In the genomic region with DNA sequence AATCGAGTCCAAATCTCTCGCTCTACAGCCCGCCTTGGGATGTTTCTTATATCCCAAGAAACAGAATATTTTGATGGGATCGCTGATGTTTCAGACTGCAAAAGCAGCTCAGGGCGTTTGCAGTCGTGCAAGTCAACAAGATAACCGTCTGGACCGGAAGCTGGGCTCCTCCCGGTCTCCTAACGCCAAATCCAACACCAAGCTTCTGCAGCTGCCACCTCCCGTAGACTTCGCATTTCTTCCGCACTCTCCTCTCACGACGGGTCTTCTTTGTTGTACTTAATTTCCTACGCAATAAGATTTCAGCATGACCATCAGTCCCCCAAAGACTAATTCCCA, we compare ENCODE assay signal across 8 cellular contexts. TPM values are rescaled to one million over a fixed set of nuclear protein-coding genes. Genes with fewer than 3 reads are reported as not detected.
DNase-seq lines count a peak whose midpoint lies in the region; ATAC-seq, FAIRE-seq and TF ChIP-seq lines count a peak whose summit lies in the region.
"Not testable (repeated sequence)": the region's sequence is repeated elsewhere in the genome, so short reads cannot be mapped to it uniquely, and the experiment has no call there.

No MANE protein-coding gene starts in this region.

- H3K4me1 ChIP-seq in SJSA1 (replicated peaks); K562 (replicated peaks in 1 of 2; ENCODE audit: control insufficient read depth in 2 of 2, insufficient read depth in 2 of 2, low read length in 2 of 2); naive thymus-derived CD4-positive, alpha-beta T cell (ENCODE audit: control insufficient read depth in 2 of 2, insufficient read depth in 2 of 2, low read length in 2 of 2): not testable (repeated sequence)

- BruUV-seq in K562 (replicated peaks; lab: Mats Ljungman, UMichigan): TSS peak; percentile 93

- POLR2A ChIA-PET in K562 (lab: Yijun Ruan, JAX); naive thymus-derived CD4-positive, alpha-beta T cell (lab: Charles Lee): not testable (repeated sequence)

- peaks cover 44% of the 10 kb centered on the region for H3K79me2 ChIP-seq in K562 (ENCODE audit: control insufficient read depth, insufficient read depth, low read length)

- not testable (repeated sequence) for TF ChIP-seq CTCF in GM12865 (IDR thresholded peaks at IDR 0.05; ENCODE audit: insufficient read depth, low read depth, low read length, missing control alignments); K562 (IDR thresholded peaks at IDR 0.05 in 2 of 3, conservative IDR thresholded peaks at IDR 0.05 in 1 of 3; ENCODE audit: insufficient read depth in 2 of 3, low read depth in 1 of 3, low read length in 3 of 3)

- H3K9me1 ChIP-seq in K562 (ENCODE audit: control insufficient read depth, insufficient read depth, low read length): not testable (repeated sequence)

- ATAC-seq in GM21717 (IDR thresholded peaks at IDR 0.05; ENCODE audit: unreplicated experiment): peak; percentile 13
- peak; percentile 18 for ATAC-seq in HG03159 (IDR thresholded peaks at IDR 0.05; ENCODE audit: unreplicated experiment)
- peak; percentile 63 for ATAC-seq in K562
- ATAC-seq in Right ventricle myocardium superior (ENCODE audit: poor library complexity): peak; percentile 87
- peak; percentile 8 for ATAC-seq in naive thymus-derived CD4-positive, alpha-beta T cell

- not testable (repeated sequence) for H3K36me3 ChIP-seq in SJSA1; K562 (ENCODE audit: control insufficient read depth, insufficient read depth, low read length); naive thymus-derived CD4-positive, alpha-beta T cell (ENCODE audit: control insufficient read depth in 2 of 3, insufficient read depth in 3 of 3, low read length in 3 of 3)

- 0% methylated on average over 11 of the region's 16 CpGs for WGBS in K562 (ENCODE audit: insufficient coverage, low coverage, missing lambda C conversion rate)

- not testable (repeated sequence) for TF ChIP-seq RAD21 in K562 (CRISPR knock-in tag; conservative IDR thresholded peaks at IDR 0.05 in 1 of 2, IDR thresholded peaks at IDR 0.05 in 1 of 2)

- not testable (repeated sequence) for H3K9me3 ChIP-seq in SJSA1 (replicated peaks); K562 (replicated peaks; ENCODE audit: control insufficient read depth, insufficient read depth, low read depth, low read length); naive thymus-derived CD4-positive, alpha-beta T cell (ENCODE audit: control insufficient read depth in 2 of 3, low read length in 3 of 3)

- peak overlapping the region; percentile 80 for H3K4me2 ChIP-seq in K562 (ENCODE audit: insufficient read depth, low read length)

- intact Hi-C loops in K562 (cut with micrococcal nuclease); Right ventricle myocardium superior (cut with DNase I); naive thymus-derived CD4-positive, alpha-beta T cell (cut with micrococcal nuclease): not testable (repeated sequence)

- H3K4me3 ChIP-seq in GM12865 (ENCODE audit: low read depth, low read length) (peak overlapping the region; percentile 68), SJSA1 (peak overlapping the region; percentile 51), K562 (peak overlapping the region; percentile 66)
- H3K4me3 ChIP-seq in naive thymus-derived CD4-positive, alpha-beta T cell (ENCODE audit: low read length): peak overlapping the region; percentile 92

- H3K27ac ChIP-seq in SJSA1: peak overlapping the region; percentile 98
- peak overlapping the region; percentile 91 for H3K27ac ChIP-seq in K562 (ENCODE audit: extremely low read depth, low read depth, low read length)
- peak overlapping the region; percentile 75 for H3K27ac ChIP-seq in naive thymus-derived CD4-positive, alpha-beta T cell (ENCODE audit: low read depth, low read length)
- H3K27ac ChIP-seq in substantia nigra (ENCODE audit: low read depth, low read length, poor library complexity, severe bottlenecking): peak overlapping the region; percentile 66

- TF ChIP-seq EP300 in K562 (IDR thresholded peaks at IDR 0.05; ENCODE audit: low read length): not testable (repeated sequence)

- H3K9ac ChIP-seq in K562 (ENCODE audit: insufficient read depth in 1 of 2, low read depth in 2 of 2, low read length in 2 of 2): peak overlapping the region; percentile 81 to 94; a peak in 3 of 4 replicates

- H3K4me3 Mint-ChIP-seq in naive thymus-derived CD4-positive, alpha-beta T cell: peak overlapping the region; percentile 89 to 99 (median 96)

- H3K36me3 Mint-ChIP-seq in naive thymus-derived CD4-positive, alpha-beta T cell: peaks cover 0 to 11% (median 0%) of the 10 kb centered on the region in 5 donors

- FAIRE-seq in K562 (lab: Jason Lieb, UNC): not testable (repeated sequence)

- not testable (repeated sequence) for H3K27me3 Mint-ChIP-seq in naive thymus-derived CD4-positive, alpha-beta T cell

- DNase-seq in GM12865 (ENCODE audit: low read depth); SJSA1 (ENCODE audit: low read depth in 1 of 2, low spot score in 2 of 2); K562 (ENCODE audit: extremely low read depth in 1 of 4, low spot score in 3 of 4); substantia nigra (lab: John Stamatoyannopoulos, UW): not testable (repeated sequence)
- peak; percentile 68 for DNase-seq in Right ventricle myocardium superior
- DNase-seq in naive thymus-derived CD4-positive, alpha-beta T cell: peak in 1 of 9 donors; percentile 45

- not testable (repeated sequence) for H3K27me3 ChIP-seq in SJSA1 (replicated peaks); K562 (ENCODE audit: control insufficient read depth in 2 of 2, insufficient read depth in 2 of 2, low read length in 2 of 2); naive thymus-derived CD4-positive, alpha-beta T cell (ENCODE audit: control insufficient read depth in 2 of 2, insufficient read depth in 2 of 2, low read length in 2 of 2)

- in situ Hi-C loops in K562 (cut with MboI): not testable (repeated sequence)

- TF ChIP-seq POLR2A in K562 (conservative IDR thresholded peaks at IDR 0.05): not testable (repeated sequence)

- CTCF ChIA-PET in K562 (lab: Yijun Ruan, JAX; ENCODE audit: low intra/inter-chr PET ratio); naive thymus-derived CD4-positive, alpha-beta T cell (lab: Charles Lee): not testable (repeated sequence)

- H3K27ac Mint-ChIP-seq in naive thymus-derived CD4-positive, alpha-beta T cell: peak overlapping the region; percentile 86 to 99 (median 95)

- peak overlapping the region; percentile 86 for H2AFZ ChIP-seq in K562 (ENCODE audit: low read depth, low read length)

- peaks cover 9 to 20% (median 16%) of the 10 kb centered on the region in 7 donors for H3K4me1 Mint-ChIP-seq in naive thymus-derived CD4-positive, alpha-beta T cell

- H3K9me3 Mint-ChIP-seq in naive thymus-derived CD4-positive, alpha-beta T cell: not testable (repeated sequence)

- not testable (repeated sequence) for H4K20me1 ChIP-seq in K562 (replicated peaks; ENCODE audit: control insufficient read depth, insufficient read depth, low read length)

RNA-seq across cellular contexts. Expression of gene ARHGAP11A, which starts 0.6 kb away (rescaled TPM):
- total RNA-seq in SJSA1 (2014; rRNA removed; shearing (Covaris generic)): 68.8 and 97.8 TPM in 2 replicates
- total RNA-seq in K562 (2011; cell fraction: chromatin; rRNA removed; ENCODE audit: low replicate concordance): 13.8 and 84.9 TPM in 2 replicates
- 10.0 and 17.0 TPM in 2 replicates for total RNA-seq in K562 (2011; cell fraction: nucleolus; rRNA removed)
- 27.4 and 31.5 TPM in 2 replicates for total RNA-seq in K562 (2011; cell fraction: nucleoplasm; rRNA removed)
- total RNA-seq in K562 (2014; rRNA removed): 39.0 and 40.5 TPM in 2 replicates
- 68.9 and 89.7 TPM in 2 replicates for total RNA-seq in K562 (2014; rRNA removed; fragmentation: Illumina TruSeq; extraction: Trizol)
- 61.1 and 61.5 TPM in 2 replicates for total RNA-seq in K562 (2015; rRNA removed; fragmentation: Illumina TruSeq; extraction: Trizol)
- 68.4 and 92.5 TPM in 2 replicates for total RNA-seq in K562 (2021)
- 36.9 and 49.8 TPM in 2 replicates for polyA plus RNA-seq in K562 (2011; rRNA removed)
- 7.7 and 14.0 TPM in 2 replicates for polyA plus RNA-seq in K562 (2011; cell fraction: cytosol; rRNA removed)
- 17.3 and 17.5 TPM in 2 replicates for polyA plus RNA-seq in K562 (2011; cell fraction: nucleus; rRNA removed)
- 31.7 and 61.7 TPM in 2 replicates for polyA plus RNA-seq in K562 (2012)
- 76.8 and 81.3 TPM in 2 replicates for polyA plus RNA-seq in K562 (2014; fragmentation: Illumina TruSeq; extraction: Trizol)
- 10 to 100 TPM; 17.5 to 21.0 TPM for polyA plus RNA-seq in K562 (2014; fragmentation: Nextera tagmentation; extraction: Ambion mirVana)
- polyA plus RNA-seq in K562 (2014; rRNA removed): 50.2 and 66.6 TPM in 2 replicates
- 42.8 and 58.4 TPM in 2 replicates for polyA minus RNA-seq in K562 (2011; rRNA and poly(A)+ RNA removed)
- polyA minus RNA-seq in K562 (2011; cell fraction: cytosol; rRNA and poly(A)+ RNA removed): 20.0 and 23.5 TPM in 2 replicates
- 16.2 and 27.1 TPM in 2 replicates for polyA minus RNA-seq in K562 (2011; cell fraction: nucleus; rRNA and poly(A)+ RNA removed)
- total RNA-seq in Right ventricle myocardium superior: 1.5 TPM
- 100 to 1,000 TPM in 1 of 5 experiments, 1 to 10 TPM in 4; 5.0 to 101 (median 5.9) TPM for total RNA-seq in naive thymus-derived CD4-positive, alpha-beta T cell
- polyA plus RNA-seq in naive thymus-derived CD4-positive, alpha-beta T cell: 1 to 10 TPM; 2.1 to 2.3 TPM

RNA-seq across cellular contexts. Expression of gene GOLGA8N, which starts 21.4 kb away (rescaled TPM):
- total RNA-seq in SJSA1 (2014; rRNA removed; shearing (Covaris generic)): 1.9 and 2.5 TPM in 2 replicates
- total RNA-seq in K562 (2011; cell fraction: chromatin; rRNA removed; ENCODE audit: low replicate concordance): 1.8 and 2.2 TPM in 2 replicates
- 3.3 and 3.8 TPM in 2 replicates for total RNA-seq in K562 (2011; cell fraction: nucleolus; rRNA removed)
- total RNA-seq in K562 (2011; cell fraction: nucleoplasm; rRNA removed): 0.92 and 1.1 TPM in 2 replicates
- total RNA-seq in K562 (2014; rRNA removed) (0.08 and 4.5 TPM in 2 replicates), K562 (2014; rRNA removed; fragmentation: Illumina TruSeq; extraction: Trizol) (0.35 and 0.36 TPM in 2 replicates), K562 (2015; rRNA removed; fragmentation: Illumina TruSeq; extraction: Trizol) (0.23 and 0.25 TPM in 2 replicates), K562 (2021) (0.24 and 0.60 TPM in 2 replicates), Right ventricle myocardium superior (7.4 TPM)
- polyA plus RNA-seq in K562 (2011; rRNA removed) (0.17 and 0.37 TPM in 2 replicates), K562 (2014; fragmentation: Illumina TruSeq; extraction: Trizol) (0.24 and 0.26 TPM in 2 replicates), K562 (2014; fragmentation: Nextera tagmentation; extraction: Ambion mirVana) (under 1 TPM; 0.01 to 0.04 TPM), K562 (2014; rRNA removed) (0.12 and 0.17 TPM in 2 replicates)
- polyA plus RNA-seq in K562 (2011; cell fraction: cytosol; rRNA removed): 0.01 and 0.10 TPM in 2 replicates
- 0.57 and 2.5 TPM in 2 replicates for polyA plus RNA-seq in K562 (2011; cell fraction: nucleus; rRNA removed)
- polyA plus RNA-seq in K562 (2012): 1.1 and 1.6 TPM in 2 replicates
- polyA minus RNA-seq in K562 (2011; rRNA and poly(A)+ RNA removed): 0.07 and 0.36 TPM in 2 replicates
- not detected in 2 replicates for polyA minus RNA-seq in K562 (2011; cell fraction: cytosol; rRNA and poly(A)+ RNA removed)
- 0.13 and 0.89 TPM in 2 replicates for polyA minus RNA-seq in K562 (2011; cell fraction: nucleus; rRNA and poly(A)+ RNA removed)
- total RNA-seq in naive thymus-derived CD4-positive, alpha-beta T cell: 10 to 100 TPM in 4 of 5 experiments, 1 to 10 TPM in 1; 9.8 to 19.4 (median 14.1) TPM
- under 1 TPM in 1 of 2 donors, not detected in 1; 0.28 TPM for polyA plus RNA-seq in naive thymus-derived CD4-positive, alpha-beta T cell

RNA-seq across cellular contexts. Expression of gene SCG5, which starts 26.8 kb away (rescaled TPM):
- 0.87 TPM in 1 of 2 replicates, not detected in the other for total RNA-seq in SJSA1 (2014; rRNA removed; shearing (Covaris generic))
- total RNA-seq in K562 (2011; cell fraction: chromatin; rRNA removed; ENCODE audit: low replicate concordance): 0.69 TPM in 1 of 2 replicates, not detected in the other
- total RNA-seq in K562 (2011; cell fraction: nucleolus; rRNA removed): not detected in 2 replicates
- total RNA-seq in K562 (2011; cell fraction: nucleoplasm; rRNA removed): not detected in 2 replicates
- total RNA-seq in K562 (2014; rRNA removed): not detected in 2 replicates
- 0.33 TPM in 1 of 2 replicates, not detected in the other for total RNA-seq in K562 (2014; rRNA removed; fragmentation: Illumina TruSeq; extraction: Trizol)
- 0.19 and 0.76 TPM in 2 replicates for total RNA-seq in K562 (2015; rRNA removed; fragmentation: Illumina TruSeq; extraction: Trizol)
- total RNA-seq in K562 (2021): 0.31 and 0.33 TPM in 2 replicates
- polyA plus RNA-seq in K562 (2011; rRNA removed): 0.09 and 0.25 TPM in 2 replicates
- not detected in 2 replicates for polyA plus RNA-seq in K562 (2011; cell fraction: cytosol; rRNA removed)
- 0.22 and 0.24 TPM in 2 replicates for polyA plus RNA-seq in K562 (2011; cell fraction: nucleus; rRNA removed)
- 0.14 and 0.25 TPM in 2 replicates for polyA plus RNA-seq in K562 (2012)
- polyA plus RNA-seq in K562 (2014; fragmentation: Illumina TruSeq; extraction: Trizol): not detected in 2 replicates
- under 1 TPM; 0.06 to 0.10 TPM for polyA plus RNA-seq in K562 (2014; fragmentation: Nextera tagmentation; extraction: Ambion mirVana)
- polyA plus RNA-seq in K562 (2014; rRNA removed): 0.28 TPM in 1 of 2 replicates, not detected in the other
- not detected in 2 replicates for polyA minus RNA-seq in K562 (2011; rRNA and poly(A)+ RNA removed)
- not detected in 2 replicates for polyA minus RNA-seq in K562 (2011; cell fraction: cytosol; rRNA and poly(A)+ RNA removed)
- polyA minus RNA-seq in K562 (2011; cell fraction: nucleus; rRNA and poly(A)+ RNA removed): 0.78 TPM in 1 of 2 replicates, not detected in the other
- not detected for total RNA-seq in Right ventricle myocardium superior
- 1 to 10 TPM in 1 of 5 experiments, under 1 TPM in 3, not detected in 1; 0.37 to 2.8 (median 0.68) TPM for total RNA-seq in naive thymus-derived CD4-positive, alpha-beta T cell
- polyA plus RNA-seq in naive thymus-derived CD4-positive, alpha-beta T cell: under 1 TPM in 1 of 2 donors, not detected in 1; 0.49 TPM

Comparison
In these comparisons a context has a peak if more than half of its experiments do, and no peak if none do; other contexts are left out.
1. ATAC-seq: peak in every context shown above with its lines; median percentile 87 in Right ventricle myocardium superior; 63 in K562; 18 in HG03159; 13 in GM21717; 8 in naive thymus-derived CD4-positive, alpha-beta T cell.